Comparison of ENCODE assay signal across 8 cellular contexts in genomic region chr4:54064317-54065275, GRCh38. TPM values are rescaled to one million over a fixed set of nuclear protein-coding genes. Genes with fewer than 3 reads are reported as not detected.
A peak's percentile ranks its signal among the peaks of the same experiment; 100 is the strongest.
DNase-seq lines count a peak whose midpoint lies in the region; ATAC-seq and TF ChIP-seq lines count a peak whose summit lies in the region.

Gene CHIC2, minus strand, starts transcription at chr4:54064605. Its CDS starts 305 bp downstream, at chr4:54064300.

- H3K36me3 ChIP-seq in upper lobe of left lung, result no peaks in the 10 kb centered on the region

- peak; percentile 17 to 98 (median 98) for TF ChIP-seq POLR2A in upper lobe of left lung (IDR thresholded peaks at IDR 0.05)

- intact Hi-C loops in left cardiac atrium (cut with DNase I) (loop anchor here in 1 of 2 donors (10.0 kb wide), 1 partner anchor 150 kb away; no protein-coding TSS in a partner anchor), posterior vena cava (cut with DNase I) (loop anchor here in 1 of 2 donors (10.0 kb wide), 1 partner anchor 150 kb away; no protein-coding TSS in a partner anchor)

- peak within 1 kb of the TSS; percentile 67 to 95 (median 84) for H3K4me3 ChIP-seq in upper lobe of left lung

- H3K9me3 ChIP-seq in T-helper 17 cell (ENCODE audit: control insufficient read depth, low read length, poor library complexity, severe bottlenecking), result no peaks in the 10 kb centered on the region
- H3K9me3 ChIP-seq in upper lobe of left lung, result no peaks in the 10 kb centered on the region

- peak within 1 kb of the TSS; percentile 94 for H3K4me3 Mint-ChIP-seq in T-helper 17 cell

- peaks cover 31% of the 10 kb centered on the region for H3K4me1 Mint-ChIP-seq in T-helper 17 cell

- H3K27ac Mint-ChIP-seq in T-helper 17 cell, result peak within 1 kb of the TSS; percentile 97

- peaks cover 28 to 38% (median 35%) of the 10 kb centered on the region in 4 donors for H3K4me1 ChIP-seq in upper lobe of left lung

- DNase-seq in NCI-H187 (lab: John Stamatoyannopoulos, UW), result peak; percentile 76 to 90
- peak; percentile 96 to 99 (median 96) for DNase-seq in T-helper 17 cell
- DNase-seq in amniotic stem cell (lab: John Stamatoyannopoulos, UW), result peak; percentile 83
- peak; percentile 97 for DNase-seq in left cardiac atrium
- DNase-seq in posterior vena cava (ENCODE audit: low spot score), result peak; percentile 99
- peak; percentile 98 to 99 for DNase-seq in upper lobe of left lung

- TF ChIP-seq EP300 in upper lobe of left lung (IDR thresholded peaks at IDR 0.05), result peak in 3 of 4 donors; percentile 61 to 93 (median 77)

- ATAC-seq in GM18499 (IDR thresholded peaks at IDR 0.05; ENCODE audit: insufficient read depth, unreplicated experiment) (peak; percentile 93), HG02938 (IDR thresholded peaks at IDR 0.05; ENCODE audit: unreplicated experiment) (peak; percentile 92), T-helper 17 cell (peak; percentile 94), left cardiac atrium (peak; percentile 90 to 95), upper lobe of left lung (ENCODE audit: low FRiP score in 2 of 2) (peak; percentile 92 to 96)

- H3K27me3 ChIP-seq in upper lobe of left lung, result no peaks in the 10 kb centered on the region

- 1 to 5% methylated on average over 10 to 78 of the region's 89 CpGs for WGBS in upper lobe of left lung, 2 donors

- peak in 2 of 6 experiments; percentile 15 to 17 for TF ChIP-seq CTCF in upper lobe of left lung (IDR thresholded peaks at IDR 0.05)

- peak within 1 kb of the TSS; percentile 94 to 98 (median 97) for H3K27ac ChIP-seq in upper lobe of left lung

- H3K27me3 Mint-ChIP-seq in T-helper 17 cell, result no peaks in the 10 kb centered on the region

- H3K36me3 Mint-ChIP-seq in T-helper 17 cell (ENCODE audit: low read depth), result no peaks in the 10 kb centered on the region

RNA-seq across cellular contexts. Expression of gene CHIC2, which starts in this region (rescaled TPM):
- total RNA-seq in T-helper 17 cell, result 10 to 100 TPM; 43.0 to 70.1 TPM
- total RNA-seq in left cardiac atrium, result 10 to 100 TPM; 11.0 to 16.9 TPM
- total RNA-seq in posterior vena cava, result 10 to 100 TPM; 21.9 to 26.8 TPM
- total RNA-seq in upper lobe of left lung, result 10 to 100 TPM; 22.5 to 93.2 (median 37.6) TPM

Comparison
In these comparisons a context has a peak if more than half of its experiments do, and no peak if none do; other contexts are left out.
1. Peak in every context shown above with its lines: DNase-seq, ATAC-seq, H3K4me3 ChIP-seq and H3K27ac ChIP-seq.